In the genomic region with DNA sequence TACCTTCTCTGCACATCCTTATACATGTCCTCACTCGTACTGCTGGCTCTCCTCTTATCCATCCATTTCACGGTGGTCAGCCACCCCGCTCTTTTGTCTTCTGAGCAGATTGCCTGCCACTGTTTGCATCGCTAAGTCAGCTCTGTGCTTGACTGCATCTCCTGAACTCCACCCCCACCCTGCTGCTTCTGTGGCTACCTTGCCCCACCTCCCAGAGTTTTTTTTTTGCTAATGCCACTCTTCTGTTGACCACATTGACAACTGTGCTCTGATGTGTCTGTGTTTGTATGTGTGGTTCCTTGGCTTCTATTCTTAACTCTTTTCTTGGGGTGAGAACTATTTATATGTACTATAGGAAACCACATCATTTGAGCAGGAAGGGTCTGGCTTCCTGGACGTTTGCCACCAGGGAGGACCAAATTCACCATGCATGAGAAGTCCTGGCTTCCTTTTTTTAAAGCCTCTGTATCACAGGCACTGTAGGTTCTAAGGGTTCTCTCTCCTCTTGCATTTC, we compare ENCODE assay signal across 9 cellular contexts. TPM values are rescaled to one million over a fixed set of nuclear protein-coding genes. Genes with fewer than 3 reads are reported as not detected.
DNase-seq lines count a peak whose midpoint lies in the region; ATAC-seq and TF ChIP-seq lines count a peak whose summit lies in the region.
"Had no signal": no experiment of that assay in that cellular context is flagged by ENCODE, and none has a peak within 500 bp of the region (broad histone marks: within the 10 kb centered on the region; RNA-seq: fewer than 3 reads in every experiment).

No MANE protein-coding gene starts in this region.

- no peaks in the 10 kb centered on the region for H3K9me3 Mint-ChIP-seq in CD14-positive monocyte

- peaks cover 7 to 8% (median 7%) of the 10 kb centered on the region in 3 donors for H3K27me3 Mint-ChIP-seq in CD14-positive monocyte (ENCODE audit: low read depth in 3 of 3)

- no peaks in the 10 kb centered on the region for H3K36me3 Mint-ChIP-seq in CD14-positive monocyte

- TF ChIP-seq CTCF in CD14-positive monocyte (IDR thresholded peaks at IDR 0.05), result no peak

- H3K4me3 Mint-ChIP-seq in CD14-positive monocyte, result peak overlapping the region in 1 of 2 donors; percentile 87

- peak overlapping the region in 4 of 7 donors; percentile 22 to 65 (median 33) for H3K27ac Mint-ChIP-seq in CD14-positive monocyte

- peaks cover 27% of the 10 kb centered on the region for H3K4me1 Mint-ChIP-seq in CD14-positive monocyte

- no peak for DNase-seq in CD14-positive monocyte (ENCODE audit: low spot score)
- DNase-seq in SIG-M5 treated with dmso at 0.1 percent for 504 hours (lab: John Stamatoyannopoulos, UW; ENCODE audit: unreplicated experiment), result peak; percentile 85
- DNase-seq in medulla oblongata (ENCODE audit: extremely low spot score), result peak; percentile 49
- no peak for DNase-seq in effector CD4-positive, alpha-beta T cell
- DNase-seq in cerebellar cortex (ENCODE audit: low spot score), result no peak
- no peak for DNase-seq in C1 segment of cervical spinal cord (lab: John Stamatoyannopoulos, UW)
- DNase-seq: pancreas had no signal

- peak; percentile 83 for ATAC-seq in GM19035 (IDR thresholded peaks at IDR 0.05; ENCODE audit: unreplicated experiment)
- peak; percentile 87 for ATAC-seq in HG03064 (IDR thresholded peaks at IDR 0.05; ENCODE audit: low read depth, unreplicated experiment)

- intact Hi-C loops in CD14-positive monocyte (cut with micrococcal nuclease), result no loop called here

RNA-seq across cellular contexts. Expression of a gene that starts 12.8 kb away (rescaled TPM):
- 10 to 100 TPM in 1 of 2 donors, 1 to 10 TPM in 1; 8.7 to 15.9 TPM for polyA plus RNA-seq in CD14-positive monocyte

Comparison
In these comparisons a context has a peak if more than half of its experiments do, and no peak if none do; other contexts are left out.
1. DNase-seq: peak in SIG-M5 treated with dmso at 0.1 percent for 504 hours (single experiment) and medulla oblongata (single experiment); none in CD14-positive monocyte (single experiment), effector CD4-positive, alpha-beta T cell (single experiment), cerebellar cortex (single experiment) and C1 segment of cervical spinal cord (0 of 14).